9 cellular contexts compared by ENCODE assay signal in the genomic region with DNA sequence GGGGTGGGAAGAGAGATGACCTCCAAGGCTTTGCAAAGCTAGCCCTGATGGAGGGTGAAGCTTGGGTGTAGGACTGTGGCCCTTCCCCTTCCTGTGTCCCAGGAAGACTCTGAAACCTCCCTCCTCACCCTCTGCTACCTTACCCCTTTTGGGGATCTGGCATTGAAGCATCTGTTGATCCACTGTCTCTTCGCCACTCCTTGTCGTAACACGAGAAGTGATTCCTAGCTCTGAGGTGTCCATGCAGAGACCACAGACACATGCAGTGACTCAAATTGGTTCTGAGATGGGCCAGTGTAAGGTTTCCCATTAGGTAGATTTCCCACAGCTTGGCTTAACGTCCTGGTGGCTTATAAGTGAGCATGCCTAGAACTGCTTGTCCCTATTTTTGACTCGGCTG.
DNase-seq lines count a peak whose midpoint lies in the region; ATAC-seq, FAIRE-seq and TF ChIP-seq lines count a peak whose summit lies in the region.
"Had no signal": no experiment of that assay in that cellular context is flagged by ENCODE, and none has a peak within 500 bp of the region (broad histone marks: within the 10 kb centered on the region; RNA-seq: fewer than 3 reads in every experiment).

No MANE protein-coding gene starts in this region.

- TF ChIP-seq POLR2A in HepG2 (IDR thresholded peaks at IDR 0.05; ENCODE audit: insufficient read depth in 1 of 2, low read depth in 2 of 2, low read length in 2 of 2) (no peak), endothelial cell of umbilical vein (IDR thresholded peaks at IDR 0.05; ENCODE audit: low read depth, low read length) (no peak)

- TF ChIP-seq EP300 in HepG2 (IDR thresholded peaks at IDR 0.05; ENCODE audit: low read depth in 2 of 2, low read length in 2 of 2): no peak
- no peak for TF ChIP-seq EP300 in HepG2 (CRISPR knock-in tag; IDR thresholded peaks at IDR 0.05; ENCODE audit: borderline replicate concordance)

- peaks cover 46 to 88% (median 71%) of the 10 kb centered on the region in 4 donors for H3K4me1 ChIP-seq in liver (ENCODE audit: control insufficient read depth in 4 of 4, insufficient read depth in 4 of 4, low read length in 3 of 4)
- H3K4me1 ChIP-seq in HepG2 (ENCODE audit: insufficient read depth, low read length): peaks cover 14% of the 10 kb centered on the region
- H3K4me1 ChIP-seq in endothelial cell of umbilical vein (ENCODE audit: control insufficient read depth, extremely low read depth, insufficient read depth, low read length): peaks cover 60% of the 10 kb centered on the region
- peaks cover 24% of the 10 kb centered on the region for H3K4me1 ChIP-seq in osteoblast (ENCODE audit: insufficient read depth, low read length)
- peaks cover 21 to 23% of the 10 kb centered on the region in 2 donors for H3K4me1 ChIP-seq in aorta (ENCODE audit: control insufficient read depth in 1 of 2, insufficient read depth in 2 of 2, low read length in 2 of 2)

- POLR2A ChIA-PET in HepG2 (lab: Yijun Ruan, JAX) (no interaction called here), endothelial cell of umbilical vein (lab: Charles Lee) (no interaction called here)

- H2AFZ ChIP-seq in HepG2 (ENCODE audit: low read length): no peak overlapping the region
- no peak overlapping the region for H2AFZ ChIP-seq in endothelial cell of umbilical vein (ENCODE audit: low read depth, low read length)
- H2AFZ ChIP-seq in osteoblast (ENCODE audit: low read length): no peak overlapping the region

- intact Hi-C loops in HepG2 (cut with micrococcal nuclease; ENCODE audit: unreplicated experiment) (no loop called here), endothelial cell of umbilical vein (cut with micrococcal nuclease) (loop anchor here (1.0 to 10.0 kb wide), 12 partner anchors 18 to 776 kb away; a partner anchor contains a TSS), aorta (cut with DNase I) (loop anchor here (5.0 kb wide), 1 partner anchor 79 kb away; no protein-coding TSS in a partner anchor)

- H3K9me1 ChIP-seq in endothelial cell of umbilical vein (replicated peaks; ENCODE audit: control insufficient read depth, extremely low read depth, insufficient read depth, low read length): no peaks in the 10 kb centered on the region

- TF ChIP-seq CTCF in liver (IDR thresholded peaks at IDR 0.05; ENCODE audit: low read depth, low read length, missing input control) (no peak), HepG2 (CRISPR knock-in tag; IDR thresholded peaks at IDR 0.05) (no peak), endothelial cell of umbilical vein (IDR thresholded peaks at IDR 0.05; ENCODE audit: extremely low read depth in 1 of 2, insufficient read depth in 1 of 2, low read depth in 1 of 2, low read length in 2 of 2) (no peak), osteoblast (IDR thresholded peaks at IDR 0.05; ENCODE audit: extremely low read depth, low read depth, low read length) (no peak)

- CTCF ChIA-PET in HepG2 (lab: Yijun Ruan, JAX; ENCODE audit: low intra/inter-chr PET ratio, low total read pairs) (no interaction called here), endothelial cell of umbilical vein (lab: Charles Lee) (interaction anchor here (0.8 to 3.6 kb wide), 6 partner anchors 19 to 123 kb away, joined by 3 to 35 read pairs (median 7); no protein-coding TSS in a partner anchor)

- H3K9ac ChIP-seq in liver (ENCODE audit: low read depth in 1 of 2, low read length in 2 of 2) (peak overlapping the region in 1 of 2 donors; percentile 89), HepG2 (ENCODE audit: insufficient read depth, low read depth, low read length) (no peak overlapping the region), endothelial cell of umbilical vein (replicated peaks; ENCODE audit: extremely low read depth, insufficient read depth, low read length) (peak overlapping the region; percentile 93)

- H3K27me3 ChIP-seq in liver (ENCODE audit: control insufficient read depth in 4 of 4, insufficient read depth in 4 of 4, low read length in 3 of 4) (no peaks in the 10 kb centered on the region), HepG2 (ENCODE audit: control insufficient read depth in 1 of 2, insufficient read depth in 2 of 2, low read length in 2 of 2) (peaks cover 0 to 8% of the 10 kb centered on the region in 2 experiments; a peak in 3 of 5 replicates), endothelial cell of umbilical vein (ENCODE audit: control insufficient read depth in 2 of 2, insufficient read depth in 2 of 2, low read length in 2 of 2) (no peaks in the 10 kb centered on the region), osteoblast (ENCODE audit: insufficient read depth, low read length) (peaks cover 75% of the 10 kb centered on the region), aorta (ENCODE audit: control insufficient read depth in 1 of 2, insufficient read depth in 2 of 2, low read length in 1 of 2) (no peaks in the 10 kb centered on the region)

- no peak for DNase-seq in HepG2 (ENCODE audit: low spot score)
- no peak for DNase-seq in endothelial cell of umbilical vein (ENCODE audit: low read depth, low spot score)
- DNase-seq in osteoblast (ENCODE audit: insufficient read length, low spot score, missing footprints): no peak
- no peak for DNase-seq in aorta
- DNase-seq: NCI-H2081 had no signal

- BruUV-seq in HepG2 (replicated peaks; lab: Mats Ljungman, UMichigan) (no TSS peak), endothelial cell of umbilical vein (replicated peaks; lab: Mats Ljungman, UMichigan) (no TSS peak)

- no peak for TF ChIP-seq RAD21 in liver (IDR thresholded peaks at IDR 0.05)
- TF ChIP-seq RAD21 in HepG2 (CRISPR knock-in tag; IDR thresholded peaks at IDR 0.05): no peak

- in situ Hi-C loops in HepG2 (cut with HindIII; ENCODE audit: extremely low pct_ligation_motif_present, low pct_unique_long_range_greater_than_20kb): no loop called here

- no peak for FAIRE-seq in HepG2 (lab: Jason Lieb, UNC)
- peak; percentile 54 for FAIRE-seq in endothelial cell of umbilical vein (lab: Jason Lieb, UNC)

- no peak overlapping the region for H3K4me2 ChIP-seq in HepG2 (ENCODE audit: low read depth, low read length)
- peak overlapping the region; percentile 79 for H3K4me2 ChIP-seq in endothelial cell of umbilical vein (ENCODE audit: insufficient read depth, low read length)
- H3K4me2 ChIP-seq in osteoblast (ENCODE audit: insufficient read depth, low read length): peak overlapping the region; percentile 78

- H3K27ac ChIP-seq in liver (ENCODE audit: low read depth in 1 of 2, low read length in 2 of 2) (peak overlapping the region; percentile 85 to 91), HepG2 (ENCODE audit: extremely low read length, insufficient read depth, low read length) (no peak overlapping the region), endothelial cell of umbilical vein (ENCODE audit: insufficient read depth, low read depth, low read length) (peak overlapping the region; percentile 91), osteoblast (ENCODE audit: low read depth, low read length) (no peak overlapping the region), aorta (ENCODE audit: low read depth in 1 of 2, low read length in 2 of 2) (peak overlapping the region; percentile 94 to 100)

- H4K20me1 ChIP-seq in HepG2 (ENCODE audit: insufficient read depth, low read length) (no peaks in the 10 kb centered on the region), endothelial cell of umbilical vein (replicated peaks; ENCODE audit: control insufficient read depth, extremely low read depth, insufficient read depth, low read length) (no peaks in the 10 kb centered on the region), osteoblast (ENCODE audit: insufficient read depth, low read length) (no peaks in the 10 kb centered on the region)

- dilution Hi-C loops in endothelial cell of umbilical vein (cut with MboI; ENCODE audit: extremely low pct_ligation_motif_present, low sequenced_read_pairs): no loop called here

- H3K79me2 ChIP-seq in HepG2 (ENCODE audit: insufficient read depth, low read length) (no peaks in the 10 kb centered on the region), endothelial cell of umbilical vein (ENCODE audit: control insufficient read depth, insufficient read depth, low read length) (peaks cover 7% of the 10 kb centered on the region), osteoblast (ENCODE audit: insufficient read depth, low read length) (no peaks in the 10 kb centered on the region)

- H3K4me3 ChIP-seq in liver (ENCODE audit: low read depth in 1 of 3, low read length in 3 of 3) (no peak overlapping the region), HepG2 (replicated peaks in 1 of 3; ENCODE audit: insufficient read depth in 1 of 3, low read depth in 2 of 3, low read length in 3 of 3) (no peak overlapping the region), endothelial cell of umbilical vein (replicated peaks in 1 of 3; ENCODE audit: insufficient read depth in 1 of 3, low read depth in 1 of 3, low read length in 3 of 3) (no peak overlapping the region), osteoblast (ENCODE audit: insufficient read depth, low read length) (no peak overlapping the region), aorta (ENCODE audit: low read length in 2 of 2) (no peak overlapping the region)

- ATAC-seq in HepG2 (no peak), aorta (ENCODE audit: low FRiP score) (no peak), HG02885 (IDR thresholded peaks at IDR 0.05; ENCODE audit: poor library complexity, unreplicated experiment) (no peak), HG03439 (IDR thresholded peaks at IDR 0.05; ENCODE audit: unreplicated experiment) (no peak), HG02623 (IDR thresholded peaks at IDR 0.05; ENCODE audit: unreplicated experiment) (no peak)

- no peaks in the 10 kb centered on the region for H3K9me3 ChIP-seq in liver (ENCODE audit: control insufficient read depth in 4 of 4, low read length in 3 of 4)
- H3K9me3 ChIP-seq in HepG2 (ENCODE audit: low read length): no peaks in the 10 kb centered on the region
- no peaks in the 10 kb centered on the region for H3K9me3 ChIP-seq in endothelial cell of umbilical vein (replicated peaks; ENCODE audit: control insufficient read depth, insufficient read depth, low read length)
- H3K9me3 ChIP-seq in osteoblast (ENCODE audit: low read depth, low read length): no peaks in the 10 kb centered on the region
- H3K9me3 ChIP-seq in aorta (ENCODE audit: control insufficient read depth, low read length): no peaks in the 10 kb centered on the region

- WGBS in liver: 91% methylated on average over 5 of the region's 5 CpGs
- 69% methylated on average over 5 of the region's 5 CpGs for WGBS in HepG2 (ENCODE audit: low lambda C conversion rate)
- WGBS in aorta, 2 donors: 58 to 61% methylated on average over 5 of the region's 5 CpGs

- H3K36me3 ChIP-seq in liver (ENCODE audit: control insufficient read depth in 4 of 4, insufficient read depth in 3 of 4, low read depth in 1 of 4, low read length in 3 of 4): peaks cover 0 to 7% (median 4%) of the 10 kb centered on the region in 4 donors
- no peaks in the 10 kb centered on the region for H3K36me3 ChIP-seq in HepG2 (replicated peaks in 1 of 2; ENCODE audit: control insufficient read depth in 1 of 2, insufficient read depth in 2 of 2, low read length in 2 of 2)
- peaks cover 0 to 2% of the 10 kb centered on the region in 2 experiments for H3K36me3 ChIP-seq in endothelial cell of umbilical vein (ENCODE audit: control insufficient read depth in 2 of 2, extremely low read depth in 1 of 2, insufficient read depth in 2 of 2, low read length in 2 of 2)
- H3K36me3 ChIP-seq in osteoblast (ENCODE audit: insufficient read depth, low read length): no peaks in the 10 kb centered on the region
- peaks cover 0 to 7% of the 10 kb centered on the region in 2 donors for H3K36me3 ChIP-seq in aorta (ENCODE audit: control insufficient read depth in 1 of 2, insufficient read depth in 2 of 2, low read length in 1 of 2)

Comparison
In these comparisons a context has a peak if more than half of its experiments do, and no peak if none do; other contexts are left out.
1. H3K27ac ChIP-seq: peak in liver (2 of 2), endothelial cell of umbilical vein (single experiment) and aorta (2 of 2); none in HepG2 (single experiment) and osteoblast (single experiment).